Comparison of ENCODE assay signal across 14 cellular contexts in genomic region chr15:62242999-62243398, GRCh38.
DNase-seq lines count a peak whose midpoint lies in the region; ATAC-seq and TF ChIP-seq lines count a peak whose summit lies in the region.
"Had no signal": no experiment of that assay in that cellular context is flagged by ENCODE, and none has a peak within 500 bp of the region (broad histone marks: within the 10 kb centered on the region; RNA-seq: fewer than 3 reads in every experiment).

No MANE protein-coding gene starts in this region.

- intact Hi-C loops in Calu3 (cut with micrococcal nuclease; ENCODE audit: unreplicated experiment): no loop called here

- no peaks in the 10 kb centered on the region for H3K9me3 ChIP-seq in OCI-LY3 (ENCODE audit: insufficient read depth, low read length)
- H3K9me3 ChIP-seq: Caco-2 had no signal

- peaks cover 51% of the 10 kb centered on the region for H3K4me1 ChIP-seq in OCI-LY3 (ENCODE audit: low read length)
- H3K4me1 ChIP-seq: Caco-2 had no signal

- CTCF ChIA-PET in Calu3 (lab: Charles Lee): no interaction called here

- no peak overlapping the region for H3K9ac ChIP-seq in OCI-LY3 (ENCODE audit: low read length)

- peak overlapping the region; percentile 49; the same call in 1 of the 2 replicates for H2AFZ ChIP-seq in OCI-LY3 (ENCODE audit: low read depth, low read length)
- H2AFZ ChIP-seq: GM23338 had no signal

- TF ChIP-seq CTCF in Calu3 (IDR thresholded peaks at IDR 0.05; ENCODE audit: unreplicated experiment) (no peak), OCI-LY3 (IDR thresholded peaks at IDR 0.05; ENCODE audit: low read depth, low read length) (no peak)

- H3K4me1 Mint-ChIP-seq in Calu3 (ENCODE audit: low read depth, unreplicated experiment): peaks cover 32% of the 10 kb centered on the region
- H3K4me1 Mint-ChIP-seq in stimulated activated effector memory CD8-positive, alpha-beta T cell treated with anti-CD3 and anti-CD28 coated beads, Interleukin-12 subunit alpha, Interleukin-12 subunit beta, amount 100 ng/mL, for 72 hours: peaks cover 4% of the 10 kb centered on the region
- H3K4me1 Mint-ChIP-seq: CD14-positive monocyte, GM23338, IgD-negative memory B cell had no signal

- H3K4me3 ChIP-seq in OCI-LY3 (ENCODE audit: low read length): peak overlapping the region; percentile 64
- H3K4me3 ChIP-seq: GM12878, GM23338 had no signal

- no peak overlapping the region for H3K27ac ChIP-seq in OCI-LY3 (ENCODE audit: low read length)

- peak overlapping the region; percentile 89 for H3K4me2 ChIP-seq in OCI-LY3 (ENCODE audit: low read length)
- H3K4me2 ChIP-seq: GM23338 had no signal

- H3K79me2 ChIP-seq in OCI-LY3 (ENCODE audit: low read length): no peaks in the 10 kb centered on the region

- H3K27ac Mint-ChIP-seq in Calu3 (ENCODE audit: unreplicated experiment): no peak overlapping the region
- H3K27ac Mint-ChIP-seq in stimulated activated effector memory CD8-positive, alpha-beta T cell treated with anti-CD3 and anti-CD28 coated beads, Interleukin-12 subunit alpha, Interleukin-12 subunit beta, amount 100 ng/mL, for 72 hours: peak overlapping the region; percentile 50
- H3K27ac Mint-ChIP-seq: CD8-positive, alpha-beta T cell; GM23338; IgD-negative memory B cell had no signal

- no peak for ATAC-seq in stimulated activated effector memory CD8-positive, alpha-beta T cell treated with anti-CD3 and anti-CD28 coated beads, Interleukin-12 subunit alpha, Interleukin-12 subunit beta, amount 100 ng/mL, for 72 hours
- ATAC-seq in GM21619 (IDR thresholded peaks at IDR 0.05; ENCODE audit: unreplicated experiment): no peak
- ATAC-seq in HG03097 (IDR thresholded peaks at IDR 0.05; ENCODE audit: low FRiP score, unreplicated experiment): no peak
- ATAC-seq in GM19035 (IDR thresholded peaks at IDR 0.05; ENCODE audit: unreplicated experiment): no peak
- ATAC-seq: CD8-positive, alpha-beta T cell; GM12878; GM23338 had no signal

- H3K27me3 ChIP-seq in OCI-LY3 (ENCODE audit: low read depth, low read length): no peaks in the 10 kb centered on the region

- DNase-seq in COR-L47 (lab: John Stamatoyannopoulos, UW): peak; percentile 41
- peak; percentile 17 for DNase-seq in Calu3
- DNase-seq in stimulated activated effector memory CD8-positive, alpha-beta T cell treated with anti-CD3 and anti-CD28 coated beads, Interleukin-12 subunit alpha, Interleukin-12 subunit beta, amount 100 ng/mL, for 72 hours (ENCODE audit: low spot score in 2 of 2): no peak
- DNase-seq: Caco-2; CD8-positive, alpha-beta T cell; H7 had no signal

- no TSS peak for BruUV-seq in Calu3 (replicated peaks; lab: Mats Ljungman, UMichigan)

- no peaks in the 10 kb centered on the region for H4K20me1 ChIP-seq in OCI-LY3 (ENCODE audit: insufficient read depth, low read length)

- H3K9me3 Mint-ChIP-seq in Calu3 (ENCODE audit: low read depth, unreplicated experiment): no peaks in the 10 kb centered on the region
- H3K9me3 Mint-ChIP-seq in stimulated activated effector memory CD8-positive, alpha-beta T cell treated with anti-CD3 and anti-CD28 coated beads, Interleukin-12 subunit alpha, Interleukin-12 subunit beta, amount 100 ng/mL, for 72 hours: peaks cover 2% of the 10 kb centered on the region
- H3K9me3 Mint-ChIP-seq: CD8-positive, alpha-beta T cell; GM23338 had no signal

- no peaks in the 10 kb centered on the region for H3K27me3 Mint-ChIP-seq in Calu3 (ENCODE audit: unreplicated experiment)
- H3K27me3 Mint-ChIP-seq: IgD-negative memory B cell had no signal

- no peak overlapping the region for H3K4me3 Mint-ChIP-seq in Calu3 (ENCODE audit: low read depth, unreplicated experiment)
- no peak overlapping the region for H3K4me3 Mint-ChIP-seq in stimulated activated effector memory CD8-positive, alpha-beta T cell treated with anti-CD3 and anti-CD28 coated beads, Interleukin-12 subunit alpha, Interleukin-12 subunit beta, amount 100 ng/mL, for 72 hours
- H3K4me3 Mint-ChIP-seq: CD14-positive monocyte; CD8-positive, alpha-beta T cell; GM23338; IgD-negative memory B cell had no signal

- no peaks in the 10 kb centered on the region for H3K36me3 Mint-ChIP-seq in Calu3 (ENCODE audit: insufficient read depth, unreplicated experiment)
- no peaks in the 10 kb centered on the region for H3K36me3 Mint-ChIP-seq in stimulated activated effector memory CD8-positive, alpha-beta T cell treated with anti-CD3 and anti-CD28 coated beads, Interleukin-12 subunit alpha, Interleukin-12 subunit beta, amount 100 ng/mL, for 72 hours
- H3K36me3 Mint-ChIP-seq: CD14-positive monocyte; CD8-positive, alpha-beta T cell had no signal

- no peaks in the 10 kb centered on the region for H3K36me3 ChIP-seq in OCI-LY3 (replicated peaks; ENCODE audit: low read depth, low read length)

Comparison
In these comparisons a context has a peak if more than half of its experiments do, and no peak if none do; other contexts are left out.
1. DNase-seq: peak in COR-L47 (single experiment) and Calu3 (single experiment); none in stimulated activated effector memory CD8-positive, alpha-beta T cell treated with anti-CD3 and anti-CD28 coated beads, Interleukin-12 subunit alpha, Interleukin-12 subunit beta, amount 100 ng/mL, for 72 hours (0 of 2).